13 cellular contexts compared by ENCODE assay signal in genomic region chr7:20229652-20230500, GRCh38. TPM values are rescaled to one million over a fixed set of nuclear protein-coding genes. Genes with fewer than 3 reads are reported as not detected.
DNase-seq lines count a peak whose midpoint lies in the region; ATAC-seq and TF ChIP-seq lines count a peak whose summit lies in the region.
"Had no signal": no experiment of that assay in that cellular context is flagged by ENCODE, and none has a peak within 500 bp of the region (broad histone marks: within the 10 kb centered on the region; RNA-seq: fewer than 3 reads in every experiment).

No MANE protein-coding gene starts in this region.

- no peaks in the 10 kb centered on the region for H3K27me3 ChIP-seq in Peyer's patch
- H3K27me3 ChIP-seq: thyroid gland had no signal

- H3K9me3 ChIP-seq in Peyer's patch, result no peaks in the 10 kb centered on the region
- H3K9me3 ChIP-seq: thyroid gland had no signal

- TF ChIP-seq CTCF in Peyer's patch (IDR thresholded peaks at IDR 0.05), result no peak

- no peaks in the 10 kb centered on the region for H3K4me1 ChIP-seq in Peyer's patch
- H3K4me1 ChIP-seq: thyroid gland had no signal

- TF ChIP-seq POLR2A in Peyer's patch (IDR thresholded peaks at IDR 0.05), result no peak

- H3K27ac ChIP-seq in Peyer's patch, result no peak overlapping the region
- H3K27ac ChIP-seq: thyroid gland had no signal

- H3K4me3 ChIP-seq in Peyer's patch, result no peak overlapping the region
- H3K4me3 ChIP-seq: thyroid gland had no signal

- DNase-seq in ELR (ENCODE audit: low read depth) (peak; percentile 84), RPMI7951 (ENCODE audit: low read depth) (peak; percentile 98), fibroblast of peridontal ligament (ENCODE audit: extremely low read depth) (peak; percentile 91), pulmonary artery endothelial cell (ENCODE audit: low read depth, low spot score) (peak; percentile 91), AML-193 (lab: John Stamatoyannopoulos, UW) (no peak), Peyer's patch (no peak)
- DNase-seq: foreskin melanocyte; Kasumi-1; naive thymus-derived CD8-positive, alpha-beta T cell; thyroid gland had no signal

- H3K36me3 ChIP-seq in Peyer's patch, result no peaks in the 10 kb centered on the region
- H3K36me3 ChIP-seq: thyroid gland had no signal

- ATAC-seq in GM19351 (IDR thresholded peaks at IDR 0.05; ENCODE audit: unreplicated experiment) (no peak), GM19467 (IDR thresholded peaks at IDR 0.05; ENCODE audit: unreplicated experiment) (no peak)
- ATAC-seq: naive thymus-derived CD8-positive, alpha-beta T cell had no signal

RNA-seq across cellular contexts. Expression of gene MACC1, which starts 12.7 kb away (rescaled TPM):
- 0.24 and 0.39 TPM in 2 replicates for total RNA-seq in RPMI7951 (2014; rRNA removed; shearing (Covaris generic))
- under 0.01 TPM in 2 replicates for total RNA-seq in pulmonary artery endothelial cell
- total RNA-seq in Peyer's patch, result 10 to 100 TPM; 25.6 to 79.4 (median 71.1) TPM
- total RNA-seq: G401 had no signal

Comparison
In these comparisons a context has a peak if more than half of its experiments do, and no peak if none do; other contexts are left out.
1. DNase-seq: peak in ELR (single experiment), RPMI7951 (single experiment), fibroblast of peridontal ligament (single experiment) and pulmonary artery endothelial cell (single experiment); none in AML-193 (0 of 2) and Peyer's patch (0 of 3).
2. RNA of gene MACC1, which starts 12.7 kb away (total RNA-seq): 25.6 to 79.4 TPM in Peyer's patch; 0.24 to 0.39 TPM in RPMI7951 and under 0.01 TPM in pulmonary artery endothelial cell; every median in the first group is over 10 times any median in the second.